Comparison of ENCODE assay signal across 30 cellular contexts in the genomic region with DNA sequence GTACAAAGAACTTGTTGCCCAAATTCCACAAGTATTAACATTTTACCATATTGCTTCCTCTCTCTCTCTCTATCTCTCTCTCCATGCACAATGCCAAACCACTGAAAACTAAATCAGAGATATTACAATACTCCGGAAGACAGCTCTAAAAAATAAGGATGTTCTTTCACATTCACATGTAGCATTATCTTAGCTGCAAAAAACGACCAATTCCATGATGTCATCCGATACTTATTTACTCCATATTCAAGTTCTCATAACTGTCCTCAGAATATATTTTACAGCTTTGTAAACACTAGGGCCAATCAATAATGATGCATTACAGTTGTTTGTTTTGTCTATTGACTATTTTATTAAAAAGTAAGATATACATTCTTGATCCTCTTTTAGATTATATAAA. TPM values are rescaled to one million over a fixed set of nuclear protein-coding genes. Genes with fewer than 3 reads are reported as not detected.
DNase-seq lines count a peak whose midpoint lies in the region; ATAC-seq, FAIRE-seq and TF ChIP-seq lines count a peak whose summit lies in the region.
"Had no signal": no experiment of that assay in that cellular context is flagged by ENCODE, and none has a peak within 500 bp of the region (broad histone marks: within the 10 kb centered on the region; RNA-seq: fewer than 3 reads in every experiment).

No MANE protein-coding gene starts in this region.

- no peaks in the 10 kb centered on the region for H3K27me3 ChIP-seq in HepG2 (ENCODE audit: control insufficient read depth in 1 of 2, insufficient read depth in 2 of 2, low read length in 2 of 2)
- no peaks in the 10 kb centered on the region for H3K27me3 ChIP-seq in right lobe of liver
- H3K27me3 ChIP-seq: BE2C, BLaER1 had no signal

- H2AFZ ChIP-seq in HepG2 (ENCODE audit: low read length) = no peak overlapping the region

- peaks cover 7% of the 10 kb centered on the region for H3K27me3 Mint-ChIP-seq in activated T-helper 1 cell treated with anti-CD3 and anti-CD28 coated beads, Interleukin-12 subunit alpha, Interleukin-12 subunit beta, Interleukin-2, Interleukin-4 antibody, amounts not matched to agents 30 ng/mL and 10 ng/mL and 1 ng/mL, durations not matched to agents 14 hours and 24 hours and 36 hours (ENCODE audit: insufficient read depth)

- no peaks in the 10 kb centered on the region for H3K36me3 Mint-ChIP-seq in activated T-helper 1 cell treated with anti-CD3 and anti-CD28 coated beads, Interleukin-12 subunit alpha, Interleukin-12 subunit beta, Interleukin-2, Interleukin-4 antibody, amounts not matched to agents 30 ng/mL and 10 ng/mL and 1 ng/mL, durations not matched to agents 14 hours and 24 hours and 36 hours (ENCODE audit: low read depth)
- H3K36me3 Mint-ChIP-seq: CD14-positive monocyte; CD4-positive, alpha-beta memory T cell; CD4-positive, CD25-positive, alpha-beta regulatory T cell; CD8-positive, alpha-beta memory T cell had no signal

- H3K27ac ChIP-seq in HepG2 (ENCODE audit: extremely low read length, insufficient read depth, low read length) (no peak overlapping the region), right lobe of liver (no peak overlapping the region)
- H3K27ac ChIP-seq: BLaER1 had no signal

- no peak overlapping the region for H3K27ac Mint-ChIP-seq in activated T-helper 1 cell treated with anti-CD3 and anti-CD28 coated beads, Interleukin-12 subunit alpha, Interleukin-12 subunit beta, Interleukin-2, Interleukin-4 antibody, amounts not matched to agents 30 ng/mL and 10 ng/mL and 1 ng/mL, durations not matched to agents 14 hours and 24 hours and 36 hours
- H3K27ac Mint-ChIP-seq: CD14-positive monocyte; CD4-positive, alpha-beta memory T cell; CD4-positive, CD25-positive, alpha-beta regulatory T cell; CD8-positive, alpha-beta memory T cell had no signal

- H3K4me3 ChIP-seq in HepG2 (replicated peaks in 1 of 3; ENCODE audit: insufficient read depth in 1 of 3, low read depth in 2 of 3, low read length in 3 of 3) (no peak overlapping the region), right lobe of liver (no peak overlapping the region), fibroblast of the aortic adventitia (ENCODE audit: low read depth, low read length) (no peak overlapping the region)
- H3K4me3 ChIP-seq: BLaER1, GM12878 had no signal

- H3K4me3 Mint-ChIP-seq in activated T-helper 1 cell treated with anti-CD3 and anti-CD28 coated beads, Interleukin-12 subunit alpha, Interleukin-12 subunit beta, Interleukin-2, Interleukin-4 antibody, amounts not matched to agents 30 ng/mL and 10 ng/mL and 1 ng/mL, durations not matched to agents 14 hours and 24 hours and 36 hours = no peak overlapping the region
- H3K4me3 Mint-ChIP-seq: CD14-positive monocyte; CD4-positive, alpha-beta memory T cell; CD4-positive, CD25-positive, alpha-beta regulatory T cell; CD8-positive, alpha-beta memory T cell had no signal

- WGBS in HepG2 (ENCODE audit: low lambda C conversion rate) = 63% methylated on average over 3 of the region's 3 CpGs
- WGBS in right lobe of liver (ENCODE audit: insufficient coverage, low coverage, low lambda C conversion rate, missing lambda C conversion rate) = 80% methylated on average over 3 of the region's 3 CpGs

- TF ChIP-seq CTCF in HepG2 (CRISPR knock-in tag; IDR thresholded peaks at IDR 0.05) (no peak), right lobe of liver (IDR thresholded peaks at IDR 0.05) (no peak), fibroblast of the aortic adventitia (IDR thresholded peaks at IDR 0.05; ENCODE audit: insufficient read depth, low read length) (no peak)

- TF ChIP-seq EP300 in HepG2 (IDR thresholded peaks at IDR 0.05; ENCODE audit: low read depth in 2 of 2, low read length in 2 of 2) (no peak), HepG2 (CRISPR knock-in tag; IDR thresholded peaks at IDR 0.05; ENCODE audit: borderline replicate concordance) (no peak)

- no peak for DNase-seq in HepG2 (ENCODE audit: low spot score)
- DNase-seq in right lobe of liver = no peak
- DNase-seq in fibroblast of the aortic adventitia (ENCODE audit: low read depth) = peak; percentile 2
- no peak for DNase-seq in activated T-helper 1 cell treated with anti-CD3 and anti-CD28 coated beads, Interleukin-12 subunit alpha, Interleukin-12 subunit beta, Interleukin-2, Interleukin-4 antibody, amounts not matched to agents 30 ng/mL and 10 ng/mL and 1 ng/mL, durations not matched to agents 14 hours and 24 hours and 36 hours (ENCODE audit: low spot score)
- DNase-seq: 8988T; ACHN; BE2C; C1 segment of cervical spinal cord; CD4-positive, alpha-beta memory T cell; CD4-positive, CD25-positive, alpha-beta regulatory T cell; CD8-positive, alpha-beta memory T cell; COR-L47; DMS 273 treated with DMSO at 0.1 percent for 48 hours; DMS153; DMS53; DMS79; DND-41; EL; GDM1 had no signal

- H3K36me3 ChIP-seq in HepG2 (replicated peaks in 1 of 2; ENCODE audit: control insufficient read depth in 1 of 2, insufficient read depth in 2 of 2, low read length in 2 of 2) = no peaks in the 10 kb centered on the region
- no peaks in the 10 kb centered on the region for H3K36me3 ChIP-seq in right lobe of liver
- H3K36me3 ChIP-seq: BE2C, BLaER1 had no signal

- H3K4me1 ChIP-seq in HepG2 (ENCODE audit: insufficient read depth, low read length) = no peaks in the 10 kb centered on the region
- no peaks in the 10 kb centered on the region for H3K4me1 ChIP-seq in right lobe of liver
- H3K4me1 ChIP-seq: BLaER1 had no signal

- no peaks in the 10 kb centered on the region for H3K4me1 Mint-ChIP-seq in activated T-helper 1 cell treated with anti-CD3 and anti-CD28 coated beads, Interleukin-12 subunit alpha, Interleukin-12 subunit beta, Interleukin-2, Interleukin-4 antibody, amounts not matched to agents 30 ng/mL and 10 ng/mL and 1 ng/mL, durations not matched to agents 14 hours and 24 hours and 36 hours (ENCODE audit: low read depth)
- H3K4me1 Mint-ChIP-seq: CD14-positive monocyte; CD4-positive, alpha-beta memory T cell; CD4-positive, CD25-positive, alpha-beta regulatory T cell; CD8-positive, alpha-beta memory T cell had no signal

- no peak overlapping the region for H3K4me2 ChIP-seq in HepG2 (ENCODE audit: low read depth, low read length)
- H3K4me2 ChIP-seq: BLaER1 had no signal

- in situ Hi-C loops in HepG2 (cut with HindIII; ENCODE audit: extremely low pct_ligation_motif_present, low pct_unique_long_range_greater_than_20kb) = no loop called here

- H3K9ac ChIP-seq in HepG2 (ENCODE audit: insufficient read depth, low read depth, low read length) = no peak overlapping the region
- H3K9ac ChIP-seq: BLaER1 had no signal

- H3K9me3 ChIP-seq in HepG2 (ENCODE audit: low read length) (no peaks in the 10 kb centered on the region), right lobe of liver (no peaks in the 10 kb centered on the region)
- H3K9me3 ChIP-seq: BE2C had no signal

- CTCF ChIA-PET in HepG2 (lab: Yijun Ruan, JAX; ENCODE audit: low intra/inter-chr PET ratio, low total read pairs) = no interaction called here

- BruUV-seq in HepG2 (replicated peaks; lab: Mats Ljungman, UMichigan) = no TSS peak

- no peaks in the 10 kb centered on the region for H3K79me2 ChIP-seq in HepG2 (ENCODE audit: insufficient read depth, low read length)

- intact Hi-C loops in HepG2 (cut with micrococcal nuclease; ENCODE audit: unreplicated experiment) = no loop called here
- intact Hi-C loops in right lobe of liver (cut with DNase I) = no loop called here
- intact Hi-C loops in activated T-helper 1 cell treated with anti-CD3 and anti-CD28 coated beads, Interleukin-12 subunit alpha, Interleukin-12 subunit beta, Interleukin-2, Interleukin-4 antibody, amounts not matched to agents 30 ng/mL and 10 ng/mL and 1 ng/mL, durations not matched to agents 14 hours and 24 hours and 36 hours (cut with micrococcal nuclease) = no loop called here

- TF ChIP-seq POLR2A in HepG2 (IDR thresholded peaks at IDR 0.05; ENCODE audit: insufficient read depth in 1 of 2, low read depth in 2 of 2, low read length in 2 of 2) (no peak), right lobe of liver (IDR thresholded peaks at IDR 0.05) (no peak)

- no peaks in the 10 kb centered on the region for H3K9me3 Mint-ChIP-seq in activated T-helper 1 cell treated with anti-CD3 and anti-CD28 coated beads, Interleukin-12 subunit alpha, Interleukin-12 subunit beta, Interleukin-2, Interleukin-4 antibody, amounts not matched to agents 30 ng/mL and 10 ng/mL and 1 ng/mL, durations not matched to agents 14 hours and 24 hours and 36 hours

- no peak for TF ChIP-seq RAD21 in HepG2 (CRISPR knock-in tag; IDR thresholded peaks at IDR 0.05)

- POLR2A ChIA-PET in HepG2 (lab: Yijun Ruan, JAX) = no interaction called here

- no peak for FAIRE-seq in HepG2 (lab: Jason Lieb, UNC)
- FAIRE-seq: A204.1, GM12878, GM12892, GM19239 had no signal

- H4K20me1 ChIP-seq in HepG2 (ENCODE audit: insufficient read depth, low read length) = no peaks in the 10 kb centered on the region

- ATAC-seq in HepG2 (no peak), right lobe of liver (no peak), GM18870 (IDR thresholded peaks at IDR 0.05; ENCODE audit: unreplicated experiment) (no peak)
- ATAC-seq: GM12878 had no signal

RNA-seq across cellular contexts. Expression of a gene that starts 7.7 kb away (rescaled TPM):
- total RNA-seq in HepG2 (2016; rRNA removed; fragmentation: Illumina TruSeq; extraction: Trizol) = not detected in 2 replicates
- not detected in 2 replicates for total RNA-seq in HepG2 (2016; cell fraction: cytosol; rRNA removed; fragmentation: Illumina TruSeq; extraction: Trizol; ENCODE audit: low read depth)
- total RNA-seq in HepG2 (2016; cell fraction: insoluble cytoplasmic fraction; rRNA removed; fragmentation: Illumina TruSeq; extraction: Trizol) = not detected in 2 replicates
- total RNA-seq in HepG2 (2016; cell fraction: membrane; rRNA removed; fragmentation: Illumina TruSeq; extraction: Trizol) = not detected in 2 replicates
- total RNA-seq in HepG2 (2016; cell fraction: nucleus; rRNA removed; fragmentation: Illumina TruSeq; extraction: Trizol) = not detected in 2 replicates
- not detected in 2 replicates for polyA plus RNA-seq in HepG2 (2011; rRNA removed)
- not detected in 2 replicates for polyA plus RNA-seq in HepG2 (2011; cell fraction: cytosol; rRNA removed)
- not detected in 2 replicates for polyA plus RNA-seq in HepG2 (2011; cell fraction: nucleus; rRNA removed)
- not detected in 2 replicates for polyA plus RNA-seq in HepG2 (2012)
- polyA plus RNA-seq in HepG2 (2016; cell fraction: cytosol; fragmentation: Illumina TruSeq; extraction: Trizol; ENCODE audit: low read depth) = not detected in 2 replicates
- polyA plus RNA-seq in HepG2 (2016; cell fraction: insoluble cytoplasmic fraction; fragmentation: Illumina TruSeq; extraction: Trizol; ENCODE audit: low read depth) = not detected in 2 replicates
- not detected in 2 replicates for polyA plus RNA-seq in HepG2 (2016; cell fraction: membrane; fragmentation: Illumina TruSeq; extraction: Trizol; ENCODE audit: low read depth)
- not detected in 2 replicates for polyA plus RNA-seq in HepG2 (2016; cell fraction: nucleus; fragmentation: Illumina TruSeq; extraction: Trizol; ENCODE audit: insufficient read depth, low read depth)
- not detected in 2 replicates for polyA minus RNA-seq in HepG2 (2011; rRNA and poly(A)+ RNA removed; ENCODE audit: low replicate concordance)
- not detected in 2 replicates for polyA minus RNA-seq in HepG2 (2011; cell fraction: cytosol; rRNA and poly(A)+ RNA removed)
- not detected in 2 replicates for polyA minus RNA-seq in HepG2 (2011; cell fraction: nucleus; rRNA and poly(A)+ RNA removed)
- not detected for total RNA-seq in right lobe of liver
- total RNA-seq in fibroblast of the aortic adventitia (ENCODE audit: low replicate concordance) = not detected in 2 replicates
- not detected in 2 replicates for total RNA-seq in activated T-helper 1 cell treated with anti-CD3 and anti-CD28 coated beads, Interleukin-12 subunit alpha, Interleukin-12 subunit beta, Interleukin-2, Interleukin-4 antibody, amounts not matched to agents 30 ng/mL and 10 ng/mL and 1 ng/mL, durations not matched to agents 14 hours and 24 hours and 36 hours
- total RNA-seq: A673; CD4-positive, alpha-beta memory T cell; CD4-positive, CD25-positive, alpha-beta regulatory T cell; CD8-positive, alpha-beta memory T cell; Daoy; G401; GM12878 had no signal
- polyA plus RNA-seq: AG04450; CD14-positive monocyte; CD4-positive, alpha-beta memory T cell; CD4-positive, CD25-positive, alpha-beta regulatory T cell; CD8-positive, alpha-beta memory T cell; GM12878 had no signal
